In the genomic region with DNA sequence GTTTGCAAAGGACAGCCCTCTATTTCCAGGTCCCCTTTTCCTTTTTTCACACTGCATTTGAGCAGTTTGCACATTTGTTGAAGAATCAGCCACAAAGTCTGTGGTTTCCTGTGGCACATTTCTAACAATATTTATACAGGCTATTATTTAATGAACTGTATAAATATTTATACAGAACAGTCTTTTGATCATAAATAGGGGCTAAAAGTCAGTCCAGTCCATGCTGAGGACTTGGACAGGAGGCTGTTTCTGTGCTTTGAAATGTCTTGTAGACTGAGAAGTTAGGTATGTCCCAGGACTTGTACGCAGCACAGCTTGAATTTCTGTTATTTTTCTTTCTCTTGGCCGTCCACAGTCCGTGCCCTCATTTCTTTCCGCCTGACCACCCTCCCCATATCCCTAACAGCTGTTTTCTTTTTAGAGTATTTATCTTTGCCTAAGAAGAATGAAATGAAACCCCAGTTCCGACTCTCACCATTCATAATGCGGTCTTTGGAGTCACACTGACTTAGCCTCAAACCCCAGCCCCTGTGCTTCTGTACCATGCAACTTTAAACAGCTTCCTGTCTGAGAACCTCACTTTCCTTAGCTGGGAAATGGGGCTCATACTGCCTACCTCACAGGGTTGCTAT, we compare ENCODE assay signal across 8 cellular contexts. TPM values are rescaled to one million over a fixed set of nuclear protein-coding genes. Genes with fewer than 3 reads are reported as not detected.
DNase-seq lines count a peak whose midpoint lies in the region; ATAC-seq and TF ChIP-seq lines count a peak whose summit lies in the region.

No MANE protein-coding gene starts in this region.

- H3K27ac ChIP-seq in fibroblast of lung (ENCODE audit: insufficient read depth, low read length) (no peak overlapping the region), neuronal stem cell (replicated peaks; ENCODE audit: low read length) (no peak overlapping the region)

- no peak for TF ChIP-seq CTCF in GM12864 (IDR thresholded peaks at IDR 0.05; ENCODE audit: low read depth, low read length, missing control alignments)
- TF ChIP-seq CTCF in fibroblast of lung (conservative IDR thresholded peaks at IDR 0.05 in 1 of 2, IDR thresholded peaks at IDR 0.05 in 1 of 2; ENCODE audit: low read depth in 1 of 2, low read length in 2 of 2), result no peak

- H3K4ac ChIP-seq in neuronal stem cell (ENCODE audit: low read length), result no peak overlapping the region

- no peak overlapping the region for H2BK120ac ChIP-seq in neuronal stem cell (ENCODE audit: low read depth, low read length)

- no peak overlapping the region for H4K8ac ChIP-seq in neuronal stem cell (ENCODE audit: low read depth, low read length)

- no peaks in the 10 kb centered on the region for H3K79me1 ChIP-seq in neuronal stem cell (ENCODE audit: low read depth, low read length)

- H3K4me2 ChIP-seq in fibroblast of lung (ENCODE audit: extremely low read depth, insufficient read depth, low read length), result peak overlapping the region; percentile 61
- H3K4me2 ChIP-seq in neuronal stem cell (ENCODE audit: insufficient read depth, low read length, poor library complexity, severe bottlenecking), result no peak overlapping the region

- H2BK15ac ChIP-seq in neuronal stem cell (ENCODE audit: low read length), result no peak overlapping the region

- no peak overlapping the region for H3K9ac ChIP-seq in fibroblast of lung (ENCODE audit: insufficient read depth, low read length)
- no peak overlapping the region for H3K9ac ChIP-seq in neuronal stem cell (ENCODE audit: low read depth, low read length, poor library complexity)

- no peaks in the 10 kb centered on the region for H3K79me2 ChIP-seq in fibroblast of lung (ENCODE audit: control insufficient read depth, insufficient read depth, low read length)

- H3K36me3 ChIP-seq in fibroblast of lung (ENCODE audit: control insufficient read depth, insufficient read depth, low read length) (no peaks in the 10 kb centered on the region), neuronal stem cell (replicated peaks in 1 of 2; ENCODE audit: control insufficient read depth in 2 of 2, insufficient read depth in 2 of 2, low read length in 2 of 2) (no peaks in the 10 kb centered on the region)

- no peak overlapping the region for H2BK5ac ChIP-seq in neuronal stem cell (ENCODE audit: low read length)

- ATAC-seq in HG03175 (IDR thresholded peaks at IDR 0.05; ENCODE audit: unreplicated experiment), result peak; percentile 77

- no peak overlapping the region for H3K4me3 ChIP-seq in GM12864 (ENCODE audit: low read depth, low read length)
- peak overlapping the region; percentile 0 to 32 (median 20) for H3K4me3 ChIP-seq in fibroblast of lung (replicated peaks in 1 of 4; ENCODE audit: control extremely low read depth in 1 of 4, insufficient read depth in 1 of 4, low read depth in 3 of 4, low read length in 4 of 4)
- H3K4me3 ChIP-seq in neuronal stem cell (ENCODE audit: low read length in 2 of 2), result no peak overlapping the region

- DNase-seq in GM12864 (ENCODE audit: low read depth) (peak; percentile 18), fibroblast of lung (ENCODE audit: low read depth in 2 of 2) (peak; percentile 86 to 96), retina (peak; percentile 31), neuronal stem cell (ENCODE audit: low spot score) (no peak), HuH-7.5 (ENCODE audit: low spot score) (no peak), ACHN (no peak), NCI-H2171 (lab: John Stamatoyannopoulos, UW) (no peak)

- H3K27me3 ChIP-seq in fibroblast of lung (ENCODE audit: control insufficient read depth, insufficient read depth, low read length) (no peaks in the 10 kb centered on the region), neuronal stem cell (ENCODE audit: control insufficient read depth in 3 of 3, insufficient read depth in 3 of 3, low read depth in 1 of 3, low read length in 3 of 3) (no peaks in the 10 kb centered on the region)

- WGBS in neuronal stem cell (ENCODE audit: extremely low coverage in 2 of 2, insufficient read length in 2 of 2, insufficient replicate concordance in 1 of 2), 2 donors, result no CpG with 5 or more reads among the region's 6 CpGs

- H3K18ac ChIP-seq in neuronal stem cell (ENCODE audit: low read length), result no peak overlapping the region

- peak overlapping the region; percentile 4 for H2AFZ ChIP-seq in fibroblast of lung (ENCODE audit: low read length)
- H2AFZ ChIP-seq in neuronal stem cell (ENCODE audit: low read length), result no peak overlapping the region

- in situ Hi-C loops in ACHN (cut with HindIII; ENCODE audit: low pct_ligation_motif_present, low pct_unique_long_range_greater_than_20kb, low sequenced_read_pairs), result no loop called here

- no peaks in the 10 kb centered on the region for H4K20me1 ChIP-seq in fibroblast of lung (ENCODE audit: control insufficient read depth, extremely low read depth, insufficient read depth, low read length)

- no peak overlapping the region for H2BK12ac ChIP-seq in neuronal stem cell (ENCODE audit: low read length)

- H3K9me3 ChIP-seq in fibroblast of lung (ENCODE audit: control insufficient read depth, insufficient read depth, low read depth, low read length), result no peaks in the 10 kb centered on the region
- H3K9me3 ChIP-seq in neuronal stem cell (replicated peaks in 1 of 2; ENCODE audit: control insufficient read depth in 2 of 2, insufficient read depth in 1 of 2, low read depth in 1 of 2, low read length in 2 of 2), result peaks cover 0 to 3% of the 10 kb centered on the region in 2 donors

- no peak overlapping the region for H4K91ac ChIP-seq in neuronal stem cell (ENCODE audit: low read depth, low read length, poor library complexity)

- no peak overlapping the region for H3K23ac ChIP-seq in neuronal stem cell (ENCODE audit: low read depth, low read length, poor library complexity)

- peaks cover 12% of the 10 kb centered on the region for H3K4me1 ChIP-seq in fibroblast of lung (ENCODE audit: control insufficient read depth, extremely low read depth, insufficient read depth, low read length)
- H3K4me1 ChIP-seq in neuronal stem cell (ENCODE audit: control insufficient read depth in 2 of 2, insufficient read depth in 1 of 2, low read depth in 1 of 2, low read length in 2 of 2), result peaks cover 6 to 16% of the 10 kb centered on the region in 2 donors

- no peak overlapping the region for H2AK5ac ChIP-seq in neuronal stem cell (ENCODE audit: low read depth, low read length)

- H3K14ac ChIP-seq in neuronal stem cell (ENCODE audit: low read length), result no peak overlapping the region

RNA-seq across cellular contexts. Expression of gene FGGY, which starts 19.7 kb away (rescaled TPM):
- total RNA-seq in fibroblast of lung, result 32.1 and 32.4 TPM in 2 replicates
- polyA plus RNA-seq in fibroblast of lung, result 9.5 and 9.7 TPM in 2 replicates
- polyA plus RNA-seq in fibroblast of lung (2012), result 9.7 and 10.6 TPM in 2 replicates
- 20.0 and 26.2 TPM in 2 replicates for polyA minus RNA-seq in fibroblast of lung (ENCODE audit: low replicate concordance)
- polyA plus RNA-seq in neuronal stem cell (2013, experiment 1 of 2), result 8.3 TPM
- polyA plus RNA-seq in neuronal stem cell (2013, experiment 2 of 2), result 7.5 TPM

Comparison
In these comparisons a context has a peak if more than half of its experiments do, and no peak if none do; other contexts are left out.
1. DNase-seq: peak in GM12864 (single experiment), fibroblast of lung (2 of 2) and retina (single experiment); none in neuronal stem cell (single experiment), HuH-7.5 (single experiment), ACHN (single experiment) and NCI-H2171 (single experiment).
2. H3K4me3 ChIP-seq: peak in fibroblast of lung (4 of 4); none in GM12864 (single experiment) and neuronal stem cell (0 of 2).